21 cellular contexts compared by ENCODE assay signal in genomic region chr2:217220228-217221013, GRCh38.
DNase-seq lines count a peak whose midpoint lies in the region; ATAC-seq and TF ChIP-seq lines count a peak whose summit lies in the region.
"Had no signal": no experiment of that assay in that cellular context is flagged by ENCODE, and none has a peak within 500 bp of the region (broad histone marks: within the 10 kb centered on the region; RNA-seq: fewer than 3 reads in every experiment).

No MANE protein-coding gene starts in this region.

- no CpG with 5 or more reads among the region's 5 CpGs for WGBS in mesendoderm (ENCODE audit: extremely low coverage, insufficient coverage, low lambda C conversion rate)

- H3K79me2 ChIP-seq in mesendoderm (ENCODE audit: control insufficient read depth, insufficient read depth, low read length) = no peaks in the 10 kb centered on the region

- H3K79me1 ChIP-seq in mesendoderm (ENCODE audit: low read length) = no peaks in the 10 kb centered on the region

- in situ Hi-C loops in astrocyte of the spinal cord (cut with HindIII; ENCODE audit: low sequenced_read_pairs) = no loop called here

- no peak overlapping the region for H3K23ac ChIP-seq in mesendoderm (ENCODE audit: low read length)

- DNase-seq in AG10803 (ENCODE audit: low read depth) (peak; percentile 14), LNCaP clone FGC (ENCODE audit: low read depth) (peak; percentile 37), astrocyte of the spinal cord (ENCODE audit: low read depth, low spot score) (peak; percentile 56), mesendoderm (no peak), cerebellum (ENCODE audit: low spot score) (no peak)
- DNase-seq: activated CD4-positive, CD25-positive, alpha-beta regulatory T cell; activated gamma-delta T cell; COR-L47; GF-D8; H9; kidney glomerular epithelial cell; NCI-H187; NCI-H526 treated with DMSO at 0.1 percent for 48 hours; psoas muscle; stimulated activated CD4-positive, alpha-beta T cell treated with anti-CD3 and anti-CD28 coated beads, Interleukin-1b, Interleukin-23, amount 100 ng/mL, for 48 hours; stimulated activated CD8-positive, alpha-beta memory T cell treated with anti-CD3 and anti-CD28 coated beads, Interleukin-4, amount 100 ng/mL, for 48 hours had no signal

- H3K27me3 ChIP-seq in mesendoderm (ENCODE audit: insufficient read depth, low read length, poor library complexity) = no peaks in the 10 kb centered on the region

- H2BK120ac ChIP-seq in mesendoderm (ENCODE audit: low read depth, low read length) = no peak overlapping the region

- H3K36me3 ChIP-seq in mesendoderm (ENCODE audit: control insufficient read depth, insufficient read depth, low read length) = no peaks in the 10 kb centered on the region

- H3K9ac ChIP-seq in mesendoderm (ENCODE audit: low read length) = no peak overlapping the region

- no peak overlapping the region for H4K5ac ChIP-seq in mesendoderm (ENCODE audit: low read length)

- H3K4me3 ChIP-seq in AG10803 (ENCODE audit: low read length) (no peak overlapping the region), LNCaP clone FGC (ENCODE audit: low read depth, low read length) (no peak overlapping the region), astrocyte of the spinal cord (ENCODE audit: low read depth, low read length) (no peak overlapping the region), mesendoderm (ENCODE audit: low read length) (no peak overlapping the region)
- H3K4me3 ChIP-seq: K562, psoas muscle had no signal

- H2AK5ac ChIP-seq in mesendoderm (ENCODE audit: low read length) = no peak overlapping the region

- H3K18ac ChIP-seq in mesendoderm (ENCODE audit: low read length) = no peak overlapping the region

- H3K4me2 ChIP-seq in mesendoderm (ENCODE audit: low read length) = no peak overlapping the region

- TF ChIP-seq CTCF in AG10803 (conservative IDR thresholded peaks at IDR 0.05; ENCODE audit: low read length) (no peak), LNCaP clone FGC (IDR thresholded peaks at IDR 0.05; ENCODE audit: control insufficient read depth, extremely low read depth, insufficient read depth) (no peak), astrocyte of the spinal cord (IDR thresholded peaks at IDR 0.05; ENCODE audit: low read depth, low read length) (no peak)

- peak overlapping the region; percentile 3 for H3K27ac ChIP-seq in mesendoderm (ENCODE audit: low read depth, low read length)
- H3K27ac ChIP-seq: RWPE1 had no signal

- H2BK15ac ChIP-seq in mesendoderm (replicated peaks; ENCODE audit: low read depth) = no peak overlapping the region

- no peak for ATAC-seq in HG03565 (IDR thresholded peaks at IDR 0.05; ENCODE audit: unreplicated experiment)
- ATAC-seq in HG03135 (IDR thresholded peaks at IDR 0.05; ENCODE audit: unreplicated experiment) = no peak
- ATAC-seq in HG03280 (IDR thresholded peaks at IDR 0.05; ENCODE audit: unreplicated experiment) = no peak
- ATAC-seq: K562 had no signal

- H3K4me1 ChIP-seq in mesendoderm (ENCODE audit: control insufficient read depth, low read depth, low read length) = no peaks in the 10 kb centered on the region

- no peak overlapping the region for H3K56ac ChIP-seq in mesendoderm (ENCODE audit: low read length)

- H4K8ac ChIP-seq in mesendoderm (ENCODE audit: low read depth, low read length) = no peak overlapping the region

- H2BK5ac ChIP-seq in mesendoderm (ENCODE audit: low read length) = no peak overlapping the region

- H3K4ac ChIP-seq in mesendoderm (ENCODE audit: low read depth, low read length) = no peak overlapping the region

Comparison
In these comparisons a context has a peak if more than half of its experiments do, and no peak if none do; other contexts are left out.
1. DNase-seq: peak in AG10803 (single experiment), LNCaP clone FGC (single experiment) and astrocyte of the spinal cord (single experiment); none in mesendoderm (single experiment) and cerebellum (single experiment).